8 cellular contexts compared by ENCODE assay signal in the genomic region with DNA sequence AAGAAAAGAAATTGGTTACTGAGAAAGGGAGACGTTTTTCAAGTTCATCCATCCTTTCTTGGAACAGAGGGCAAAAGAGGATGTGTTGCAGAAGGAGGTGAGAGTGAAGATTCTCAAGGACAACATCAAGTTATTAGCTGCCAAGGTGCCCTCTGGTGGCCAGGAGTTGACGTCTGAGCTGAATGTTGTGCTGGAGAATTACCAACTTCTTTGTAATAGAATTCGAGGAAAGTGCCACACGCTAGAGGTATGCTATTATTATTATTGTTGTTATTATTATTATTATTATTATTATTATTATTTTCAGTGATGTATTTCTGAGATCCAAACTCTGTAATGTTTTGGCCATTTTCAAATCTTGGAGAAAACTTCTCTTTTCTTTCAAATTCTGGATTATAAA.
DNase-seq lines count a peak whose midpoint lies in the region; ATAC-seq and TF ChIP-seq lines count a peak whose summit lies in the region.

No MANE protein-coding gene starts in this region.

- H3K9me2 ChIP-seq in DOHH2 (replicated peaks; ENCODE audit: control insufficient read depth, low read length) = no peaks in the 10 kb centered on the region

- no peaks in the 10 kb centered on the region for H3K9me3 Mint-ChIP-seq in activated naive CD8-positive, alpha-beta T cell treated with anti-CD3 and anti-CD28 coated beads for 36 hours

- H3K4me1 Mint-ChIP-seq in activated naive CD8-positive, alpha-beta T cell treated with anti-CD3 and anti-CD28 coated beads for 36 hours = peaks cover 15% of the 10 kb centered on the region

- no peaks in the 10 kb centered on the region for H3K27me3 Mint-ChIP-seq in activated naive CD8-positive, alpha-beta T cell treated with anti-CD3 and anti-CD28 coated beads for 36 hours

- H4K20me1 ChIP-seq in DOHH2 (ENCODE audit: control insufficient read depth, insufficient read depth, low read depth, low read length) = no peaks in the 10 kb centered on the region

- WGBS in heart left ventricle, 4 donors = 1 to 8% (median 3%) methylated on average over 4 of the region's 4 CpGs

- H3K27ac Mint-ChIP-seq in activated naive CD8-positive, alpha-beta T cell treated with anti-CD3 and anti-CD28 coated beads for 36 hours = no peak overlapping the region

- H3K4me3 Mint-ChIP-seq in activated naive CD8-positive, alpha-beta T cell treated with anti-CD3 and anti-CD28 coated beads for 36 hours = no peak overlapping the region

- H3K27me3 ChIP-seq in DOHH2 (ENCODE audit: control insufficient read depth, low read length) = no peaks in the 10 kb centered on the region
- H3K27me3 ChIP-seq in MG63 = no peaks in the 10 kb centered on the region
- H3K27me3 ChIP-seq in heart left ventricle = no peaks in the 10 kb centered on the region

- H3K4me2 ChIP-seq in DOHH2 (ENCODE audit: low read length) = no peak overlapping the region

- H3K79me2 ChIP-seq in DOHH2 (ENCODE audit: control insufficient read depth, low read length) = no peaks in the 10 kb centered on the region

- H3K36me3 Mint-ChIP-seq in activated naive CD8-positive, alpha-beta T cell treated with anti-CD3 and anti-CD28 coated beads for 36 hours = peaks cover 14% of the 10 kb centered on the region

- ATAC-seq in GM21825 (IDR thresholded peaks at IDR 0.05; ENCODE audit: unreplicated experiment) (peak; percentile 93), heart left ventricle (peak in 2 of 4 donors; percentile 23 to 41), HG03565 (IDR thresholded peaks at IDR 0.05; ENCODE audit: unreplicated experiment) (no peak)

- H3K9me3 ChIP-seq in DOHH2 (ENCODE audit: control insufficient read depth, insufficient read depth, low read length) = no peaks in the 10 kb centered on the region
- no peaks in the 10 kb centered on the region for H3K9me3 ChIP-seq in MG63
- no peaks in the 10 kb centered on the region for H3K9me3 ChIP-seq in heart left ventricle

- H3F3A ChIP-seq in DOHH2 (ENCODE audit: control insufficient read depth, insufficient read depth) = no peaks in the 10 kb centered on the region

- no peak overlapping the region for H3K4me3 ChIP-seq in DOHH2 (ENCODE audit: low read length)
- H3K4me3 ChIP-seq in MG63 = no peak overlapping the region
- no peak overlapping the region for H3K4me3 ChIP-seq in heart left ventricle

- peak; percentile 63 for DNase-seq in MG63
- DNase-seq in SKM-1 treated with dmso at 0.1 percent for 144 hours (lab: John Stamatoyannopoulos, UW; ENCODE audit: unreplicated experiment) = peak; percentile 61
- peak; percentile 58 for DNase-seq in activated naive CD8-positive, alpha-beta T cell treated with anti-CD3 and anti-CD28 coated beads for 36 hours
- peak; percentile 69 to 77 (median 72) for DNase-seq in heart left ventricle
- DNase-seq in retina = peak; percentile 61

- H3K36me3 ChIP-seq in DOHH2 (ENCODE audit: control insufficient read depth, low read length) = no peaks in the 10 kb centered on the region
- H3K36me3 ChIP-seq in MG63 = peaks cover 3% of the 10 kb centered on the region; the same call in 1 of the 2 replicates
- H3K36me3 ChIP-seq in heart left ventricle = peaks cover 2 to 82% (median 66%) of the 10 kb centered on the region in 9 donors

- intact Hi-C loops in heart left ventricle (cut with DNase I) = loop anchor here (1.0 to 10.0 kb wide), 12 partner anchors 35 to 377 kb away; a partner anchor contains a TSS

- H3K4me1 ChIP-seq in DOHH2 (ENCODE audit: control insufficient read depth, low read length) = no peaks in the 10 kb centered on the region
- peaks cover 0 to 38% (median 21%) of the 10 kb centered on the region in 12 donors for H3K4me1 ChIP-seq in heart left ventricle

- TF ChIP-seq POLR2A in heart left ventricle (IDR thresholded peaks at IDR 0.05) = no peak

- TF ChIP-seq CTCF in DOHH2 (IDR thresholded peaks at IDR 0.05; ENCODE audit: low read depth, low read length, poor library complexity, severe bottlenecking) (peak; percentile 55), heart left ventricle (IDR thresholded peaks at IDR 0.05) (peak; percentile 50 to 80 (median 66))

- no peak overlapping the region for H3K27ac ChIP-seq in DOHH2 (ENCODE audit: low read depth, low read length)
- H3K27ac ChIP-seq in heart left ventricle = no peak overlapping the region
